17 cellular contexts compared by ENCODE assay signal in the genomic region with DNA sequence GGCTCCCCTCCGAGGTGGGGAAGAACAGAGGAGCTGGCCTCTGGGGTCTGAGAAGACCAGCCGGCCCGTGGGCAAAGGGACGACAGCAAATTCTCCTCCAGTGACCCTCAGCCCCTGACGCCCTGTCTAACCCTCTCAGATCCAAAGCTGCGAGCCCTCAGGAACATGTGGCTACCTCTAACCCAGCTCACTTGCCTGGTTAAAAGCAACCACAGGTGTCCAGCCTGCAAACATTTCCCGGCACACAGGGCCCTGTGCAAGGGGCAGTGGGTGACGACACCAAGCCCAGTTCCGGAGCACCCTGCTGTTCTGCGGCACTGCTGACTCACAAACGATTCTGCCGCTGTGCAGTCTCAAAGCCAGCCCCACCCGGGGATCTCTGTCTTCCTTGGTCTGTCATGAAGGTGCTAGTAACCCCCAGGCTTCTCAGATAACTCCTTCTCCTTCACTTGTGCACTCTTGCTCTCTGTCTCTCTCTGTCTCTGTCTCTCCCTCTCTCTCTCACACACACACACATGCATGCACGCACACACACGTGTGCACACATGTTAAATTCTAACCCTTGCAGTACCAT. TPM values are rescaled to one million over a fixed set of nuclear protein-coding genes. Genes with fewer than 3 reads are reported as not detected.
DNase-seq lines count a peak whose midpoint lies in the region; TF ChIP-seq lines count a peak whose summit lies in the region.
"Had no signal": no experiment of that assay in that cellular context is flagged by ENCODE, and none has a peak within 500 bp of the region (broad histone marks: within the 10 kb centered on the region; RNA-seq: fewer than 3 reads in every experiment).

No MANE protein-coding gene starts in this region.

- WGBS in lower leg skin, 2 donors = 48 to 55% methylated on average over 14 to 15 of the region's 15 CpGs

- DNase-seq in AG20443 (ENCODE audit: low spot score) (peak; percentile 56), HT1080 (ENCODE audit: low read depth) (peak; percentile 87), SIG-M5 (lab: John Stamatoyannopoulos, UW) (peak; percentile 32), fibroblast of pulmonary artery (ENCODE audit: low read depth) (peak; percentile 13), dedifferentiated amniotic fluid mesenchymal stem cell (ENCODE audit: extremely low spot score) (no peak), lower leg skin (ENCODE audit: low spot score in 2 of 2) (no peak), cerebellar nuclear complex (lab: John Stamatoyannopoulos, UW) (no peak)
- no peak for DNase-seq in effector CD4-positive, alpha-beta T cell
- DNase-seq: activated CD4-positive, CD25-positive, alpha-beta regulatory T cell; activated CD8-positive, alpha-beta memory T cell treated with anti-CD3 and anti-CD28 coated beads, Interleukin-2, amount 10 ng/mL, durations not matched to agents 7 days and 5 days; central memory CD4-positive, alpha-beta T cell; natural killer cell; NCI-H1930; NCI-H526; SK-N-SH had no signal

- TF ChIP-seq CTCF in fibroblast of pulmonary artery (IDR thresholded peaks at IDR 0.05; ENCODE audit: low read length, missing control alignments) = no peak
- no peak for TF ChIP-seq CTCF in lower leg skin (IDR thresholded peaks at IDR 0.05)

- intact Hi-C loops in lower leg skin (cut with DNase I; ENCODE audit: low total_unique reads) = no loop called here

- H3K4me3 ChIP-seq in fibroblast of pulmonary artery (replicated peaks; ENCODE audit: low read depth, low read length) = no peak overlapping the region
- H3K4me3 ChIP-seq in lower leg skin (ENCODE audit: low read depth, poor library complexity, severe bottlenecking) = no peak overlapping the region

- TF ChIP-seq POLR2A in lower leg skin (IDR thresholded peaks at IDR 0.05) = no peak

RNA-seq across cellular contexts. Expression of gene WNT3, which starts 23.0 kb away (rescaled TPM):
- 3.2 and 4.1 TPM in 2 replicates for total RNA-seq in HT1080 (2014; rRNA removed; shearing (Covaris generic))
- 2.8 and 3.4 TPM in 2 replicates for polyA plus RNA-seq in HT1080 (2015; cell fraction: cytosol; rRNA removed)
- 7.4 and 7.8 TPM in 2 replicates for polyA plus RNA-seq in HT1080 (2015; cell fraction: nucleus; rRNA removed)
- 10 to 100 TPM; 26.7 to 57.9 (median 46.6) TPM for total RNA-seq in lower leg skin
- total RNA-seq: activated CD8-positive, alpha-beta memory T cell treated with anti-CD3 and anti-CD28 coated beads, Interleukin-2, amount 10 ng/mL, durations not matched to agents 7 days and 5 days had no signal

RNA-seq across cellular contexts. Expression of gene WNT9B, which starts 55.9 kb away (rescaled TPM):
- total RNA-seq in HT1080 (2014; rRNA removed; shearing (Covaris generic)) = not detected in 2 replicates
- not detected in 2 replicates for polyA plus RNA-seq in HT1080 (2015; cell fraction: cytosol; rRNA removed)
- polyA plus RNA-seq in HT1080 (2015; cell fraction: nucleus; rRNA removed) = not detected in 2 replicates
- total RNA-seq in lower leg skin = 1 to 10 TPM in 1 of 4 donors, under 1 TPM in 3; 0.75 to 1.1 (median 0.86) TPM
- total RNA-seq: activated CD8-positive, alpha-beta memory T cell treated with anti-CD3 and anti-CD28 coated beads, Interleukin-2, amount 10 ng/mL, durations not matched to agents 7 days and 5 days; endothelial cell of umbilical vein; natural killer cell had no signal
- polyA plus RNA-seq: endothelial cell of umbilical vein, IgD-negative memory B cell, SK-N-SH had no signal

Comparison
In these comparisons a context has a peak if more than half of its experiments do, and no peak if none do; other contexts are left out.
1. DNase-seq: peak in AG20443 (single experiment), HT1080 (single experiment), SIG-M5 (single experiment) and fibroblast of pulmonary artery (single experiment); none in dedifferentiated amniotic fluid mesenchymal stem cell (single experiment), effector CD4-positive, alpha-beta T cell (single experiment), lower leg skin (0 of 2) and cerebellar nuclear complex (0 of 2).